Comparison of ENCODE assay signal across 27 cellular contexts in genomic region chr1:71295340-71295739, GRCh38.
"Had no signal": no experiment of that assay in that cellular context is flagged by ENCODE, and none has a peak within 500 bp of the region (broad histone marks: within the 10 kb centered on the region; RNA-seq: fewer than 3 reads in every experiment).

No MANE protein-coding gene starts in this region.

- H3K27me3 ChIP-seq: dorsolateral prefrontal cortex, heart right ventricle, neutrophil, right lobe of liver, stomach, tibial artery, upper lobe of right lung had no signal

- H3K36me3 Mint-ChIP-seq: stimulated activated naive B cell treated with anti-CD40 and anti-IgM and Interleukin-4, amounts not matched to agents 10 μg/mL and 1 μg/mL and 100 μg/mL, for 72 hours had no signal

- H3K27ac Mint-ChIP-seq: activated CD4-positive, alpha-beta T cell treated with anti-CD3 and anti-CD28 coated beads for 36 hours; activated naive CD4-positive, alpha-beta T cell treated with anti-CD3 and anti-CD28 coated beads for 36 hours; activated T-helper 1 cell treated with anti-CD3 and anti-CD28 coated beads, Interleukin-12 subunit alpha, Interleukin-12 subunit beta, Interleukin-2, Interleukin-4 antibody, amounts not matched to agents 30 ng/mL and 10 ng/mL and 1 ng/mL, durations not matched to agents 14 hours and 24 hours and 36 hours; effector memory CD8-positive, alpha-beta T cell; stimulated activated naive B cell treated with anti-CD40 and anti-IgM and Interleukin-4, amounts not matched to agents 10 μg/mL and 1 μg/mL and 100 μg/mL, for 72 hours; T-helper 2 cell treated with Interferon-gamma antibody and Interleukin-4, amounts not matched to agents 5 μg/mL and 100 μg/mL, for 36 hours had no signal

- H3K27ac ChIP-seq: coronary artery, dorsolateral prefrontal cortex, heart right ventricle, neutrophil, right lobe of liver, stomach, tibial artery, upper lobe of right lung had no signal

- H3K4me3 Mint-ChIP-seq: activated CD4-positive, alpha-beta T cell treated with anti-CD3 and anti-CD28 coated beads for 36 hours; activated naive CD4-positive, alpha-beta T cell treated with anti-CD3 and anti-CD28 coated beads for 36 hours; activated T-helper 1 cell treated with anti-CD3 and anti-CD28 coated beads, Interleukin-12 subunit alpha, Interleukin-12 subunit beta, Interleukin-2, Interleukin-4 antibody, amounts not matched to agents 30 ng/mL and 10 ng/mL and 1 ng/mL, durations not matched to agents 14 hours and 24 hours and 36 hours; effector memory CD8-positive, alpha-beta T cell; nephron; stimulated activated naive B cell treated with anti-CD40 and anti-IgM and Interleukin-4, amounts not matched to agents 10 μg/mL and 1 μg/mL and 100 μg/mL, for 72 hours; T-helper 2 cell treated with Interferon-gamma antibody and Interleukin-4, amounts not matched to agents 5 μg/mL and 100 μg/mL, for 36 hours had no signal

- ATAC-seq: activated CD4-positive, alpha-beta T cell treated with anti-CD3 and anti-CD28 coated beads for 36 hours; effector memory CD8-positive, alpha-beta T cell; heart right ventricle; left ventricle myocardium superior; mucosa of descending colon; right lobe of liver; stimulated activated naive B cell treated with anti-CD40 and anti-IgM and Interleukin-4, amounts not matched to agents 10 μg/mL and 1 μg/mL and 100 μg/mL, for 72 hours had no signal

- H3K9me3 ChIP-seq: heart right ventricle, mucosa of descending colon, neutrophil, right lobe of liver, stomach, tibial artery, upper lobe of right lung had no signal

- H3K36me3 ChIP-seq: heart right ventricle, neutrophil, right lobe of liver, stomach, tibial artery, upper lobe of right lung had no signal

- H3K4me1 ChIP-seq: heart right ventricle, right lobe of liver, stomach, tibial artery, upper lobe of right lung had no signal

- H3K27me3 Mint-ChIP-seq: activated CD4-positive, alpha-beta T cell treated with anti-CD3 and anti-CD28 coated beads for 36 hours; effector memory CD8-positive, alpha-beta T cell; stimulated activated naive B cell treated with anti-CD40 and anti-IgM and Interleukin-4, amounts not matched to agents 10 μg/mL and 1 μg/mL and 100 μg/mL, for 72 hours had no signal

- H3K4me3 ChIP-seq: coronary artery, dorsolateral prefrontal cortex, heart right ventricle, mucosa of descending colon, right lobe of liver, skin epidermis, stomach, tibial artery, upper lobe of right lung had no signal

- H3K4me1 Mint-ChIP-seq: activated CD4-positive, alpha-beta T cell treated with anti-CD3 and anti-CD28 coated beads for 36 hours; nephron; stimulated activated naive B cell treated with anti-CD40 and anti-IgM and Interleukin-4, amounts not matched to agents 10 μg/mL and 1 μg/mL and 100 μg/mL, for 72 hours had no signal

- DNase-seq: activated CD4-positive, alpha-beta T cell treated with anti-CD3 and anti-CD28 coated beads for 36 hours; activated CD4-positive, CD25-positive, alpha-beta regulatory T cell; activated CD8-positive, alpha-beta memory T cell treated with anti-CD3 and anti-CD28 coated beads, Interleukin-2, amount 50 U/mL, for 4 hours; activated effector memory CD4-positive, alpha-beta T cell treated with anti-CD3 and anti-CD28 coated beads, Interleukin-2, amount 50 U/mL, for 16 hours; activated naive CD4-positive, alpha-beta T cell treated with anti-CD3 and anti-CD28 coated beads for 36 hours; activated T-cell treated with anti-CD3 and anti-CD28 coated beads, Interleukin-2, amount 50 U/mL, for 1 hour; amygdala; cerebellar nuclear complex; dorsolateral prefrontal cortex; effector memory CD8-positive, alpha-beta T cell; erythroblast; foreskin fibroblast; heart right ventricle; left ventricle myocardium superior; mucosa of descending colon; right lobe of liver; stimulated activated naive B cell treated with anti-CD40 and anti-IgM and Interleukin-4, amounts not matched to agents 10 μg/mL and 1 μg/mL and 100 μg/mL, for 72 hours; stomach; T-helper 1 cell; tibial artery; upper lobe of right lung had no signal
